8 cellular contexts compared by ENCODE assay signal in genomic region chr17:2854662-2855061, GRCh38. TPM values are rescaled to one million over a fixed set of nuclear protein-coding genes. Genes with fewer than 3 reads are reported as not detected.
A peak's percentile ranks its signal among the peaks of the same experiment; 100 is the strongest.
DNase-seq lines count a peak whose midpoint lies in the region; ATAC-seq and TF ChIP-seq lines count a peak whose summit lies in the region.

No MANE protein-coding gene starts in this region.

- H3K4me1 ChIP-seq in DND-41 (ENCODE audit: insufficient read depth, low read length) (peaks cover 18% of the 10 kb centered on the region), Peyer's patch (peaks cover 0 to 24% (median 7%) of the 10 kb centered on the region in 4 donors), prostate gland (replicated peaks) (no peaks in the 10 kb centered on the region)

- no peaks in the 10 kb centered on the region for H3K9me3 ChIP-seq in DND-41 (ENCODE audit: insufficient read depth, low read length, severe bottlenecking)
- no peaks in the 10 kb centered on the region for H3K9me3 ChIP-seq in Peyer's patch
- H3K9me3 ChIP-seq in prostate gland = no peaks in the 10 kb centered on the region

- no peak overlapping the region for H2AFZ ChIP-seq in DND-41 (ENCODE audit: low read depth, low read length)

- no peak overlapping the region for H3K27ac ChIP-seq in DND-41 (ENCODE audit: low read length)
- H3K27ac ChIP-seq in Peyer's patch = peak overlapping the region in 1 of 4 donors; percentile 72
- no peak overlapping the region for H3K27ac ChIP-seq in prostate gland

- TF ChIP-seq CTCF in DND-41 (IDR thresholded peaks at IDR 0.05; ENCODE audit: borderline replicate concordance, extremely low read depth, low read length, poor library complexity, severe bottlenecking) (no peak), Peyer's patch (IDR thresholded peaks at IDR 0.05) (no peak), fibroblast of the aortic adventitia (IDR thresholded peaks at IDR 0.05; ENCODE audit: insufficient read depth, low read length) (no peak), prostate gland (IDR thresholded peaks at IDR 0.05) (no peak)

- TF ChIP-seq POLR2A in Peyer's patch (IDR thresholded peaks at IDR 0.05) = no peak
- no peak for TF ChIP-seq POLR2A in prostate gland (IDR thresholded peaks at IDR 0.05)

- no peaks in the 10 kb centered on the region for H3K36me3 ChIP-seq in DND-41 (ENCODE audit: insufficient read depth, low read length)
- H3K36me3 ChIP-seq in Peyer's patch = no peaks in the 10 kb centered on the region
- H3K36me3 ChIP-seq in prostate gland = no peaks in the 10 kb centered on the region

- no peak overlapping the region for H3K4me3 ChIP-seq in DND-41 (ENCODE audit: low read depth in 1 of 2, low read length in 2 of 2)
- H3K4me3 ChIP-seq in Peyer's patch = peak overlapping the region in 3 of 4 donors; percentile 53 to 76 (median 72)
- peak overlapping the region; percentile 55 for H3K4me3 ChIP-seq in fibroblast of the aortic adventitia (ENCODE audit: low read depth, low read length)
- H3K4me3 ChIP-seq in prostate gland = peak overlapping the region; percentile 44 to 57

- H3K4me2 ChIP-seq in DND-41 (ENCODE audit: insufficient read depth, low read length) = no peak overlapping the region

- no peak overlapping the region for H3K9ac ChIP-seq in DND-41 (ENCODE audit: low read depth, low read length)

- peaks cover 20% of the 10 kb centered on the region for H4K20me1 ChIP-seq in DND-41 (ENCODE audit: insufficient read depth, low read length)

- intact Hi-C loops in prostate gland (cut with DNase I) = no loop called here

- no peaks in the 10 kb centered on the region for H3K79me2 ChIP-seq in DND-41 (ENCODE audit: insufficient read depth, low read length)

- H3K27me3 ChIP-seq in DND-41 (ENCODE audit: insufficient read depth, low read length, poor library complexity) (peaks cover 62% of the 10 kb centered on the region), Peyer's patch (no peaks in the 10 kb centered on the region), prostate gland (replicated peaks; ENCODE audit: insufficient read depth) (no peaks in the 10 kb centered on the region)

- 0 out of 3 replicates have a peak, but pooled peaks have one; percentile 4 for ATAC-seq in DND-41 (ENCODE audit: insufficient read depth, low read depth)
- ATAC-seq in GM21825 (IDR thresholded peaks at IDR 0.05; ENCODE audit: unreplicated experiment) = no peak

- DNase-seq in DND-41 (no peak), Peyer's patch (no peak), fibroblast of the aortic adventitia (ENCODE audit: low read depth) (no peak), prostate gland (ENCODE audit: low spot score) (no peak), Kasumi-1 (lab: John Stamatoyannopoulos, UW) (no peak), medulla oblongata (ENCODE audit: extremely low spot score) (no peak), DMS153 (lab: John Stamatoyannopoulos, UW) (no peak)

- WGBS in prostate gland = 4% methylated on average over 7 of the region's 7 CpGs

RNA-seq across cellular contexts. Expression of gene RAP1GAP2, which starts 58.4 kb away (rescaled TPM):
- total RNA-seq in Peyer's patch (10 to 100 TPM; 30.6 to 60.2 (median 41.9) TPM), fibroblast of the aortic adventitia (ENCODE audit: low replicate concordance) (1.5 and 5.0 TPM in 2 replicates), prostate gland (10 to 100 TPM; 28.9 to 48.3 TPM)

Comparison
In these comparisons a context has a peak if more than half of its experiments do, and no peak if none do; other contexts are left out.
1. H3K4me3 ChIP-seq: peak in Peyer's patch (3 of 4), fibroblast of the aortic adventitia (single experiment) and prostate gland (2 of 2); none in DND-41 (0 of 2).